In the genomic region with DNA sequence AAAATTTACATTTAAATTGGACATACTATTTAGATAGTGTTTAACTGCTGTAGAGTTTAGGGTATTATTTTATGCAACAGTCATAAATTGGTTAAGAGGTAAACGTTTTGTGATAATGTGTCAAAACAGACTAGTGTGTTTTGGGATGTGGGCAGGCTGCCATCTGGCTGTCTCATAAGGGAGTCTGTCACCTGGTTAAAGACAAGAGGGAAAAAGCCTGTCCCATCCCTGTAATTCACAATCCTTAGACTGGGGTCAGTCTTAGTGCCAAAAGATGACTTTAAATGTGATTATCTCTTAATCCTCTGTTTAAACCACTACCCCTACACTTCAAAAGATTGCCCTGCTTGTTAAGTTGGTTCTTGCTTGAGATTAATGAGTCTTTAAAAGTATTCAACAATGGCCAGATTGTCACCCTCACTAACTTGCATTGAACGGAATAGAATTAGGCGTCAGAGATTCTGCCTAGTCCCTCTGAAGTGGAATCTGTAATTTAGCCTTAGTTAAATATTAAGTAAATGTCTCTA, we compare ENCODE assay signal across 14 cellular contexts. TPM values are rescaled to one million over a fixed set of nuclear protein-coding genes. Genes with fewer than 3 reads are reported as not detected.
DNase-seq lines count a peak whose midpoint lies in the region; ATAC-seq and TF ChIP-seq lines count a peak whose summit lies in the region.
"Had no signal": no experiment of that assay in that cellular context is flagged by ENCODE, and none has a peak within 500 bp of the region (broad histone marks: within the 10 kb centered on the region; RNA-seq: fewer than 3 reads in every experiment).

No MANE protein-coding gene starts in this region.

- CTCF ChIA-PET in activated naive CD4-positive, alpha-beta T cell treated with anti-CD3 and anti-CD28 coated beads for 36 hours (lab: Charles Lee), result interaction anchor here (0.7 to 1.2 kb wide), 3 partner anchors 165 to 169 kb away, joined by 3 to 4 read pairs (median 4); no protein-coding TSS in a partner anchor
- CTCF ChIA-PET in RWPE1 (lab: Yijun Ruan, JAX), result interaction anchor here (0.6 to 1.6 kb wide), 3 partner anchors 51 to 170 kb away, joined by 3 to 9 read pairs (median 3); no protein-coding TSS in a partner anchor

- no peak overlapping the region for H3K4me3 Mint-ChIP-seq in activated naive CD4-positive, alpha-beta T cell treated with anti-CD3 and anti-CD28 coated beads for 36 hours
- H3K4me3 Mint-ChIP-seq: activated CD8-positive, alpha-beta memory T cell treated with anti-CD3 and anti-CD28 coated beads, Interleukin-2, amount 10 ng/mL, durations not matched to agents 7 days and 5 days; neural crest cell had no signal

- no peaks in the 10 kb centered on the region for H3K36me3 Mint-ChIP-seq in activated naive CD4-positive, alpha-beta T cell treated with anti-CD3 and anti-CD28 coated beads for 36 hours (ENCODE audit: low read depth)
- H3K36me3 Mint-ChIP-seq: activated CD8-positive, alpha-beta memory T cell treated with anti-CD3 and anti-CD28 coated beads, Interleukin-2, amount 10 ng/mL, durations not matched to agents 7 days and 5 days had no signal

- no peak overlapping the region for H3K27ac Mint-ChIP-seq in activated naive CD4-positive, alpha-beta T cell treated with anti-CD3 and anti-CD28 coated beads for 36 hours
- H3K27ac Mint-ChIP-seq: activated CD8-positive, alpha-beta memory T cell treated with anti-CD3 and anti-CD28 coated beads, Interleukin-2, amount 10 ng/mL, durations not matched to agents 7 days and 5 days had no signal

- H3K4me1 Mint-ChIP-seq in activated naive CD4-positive, alpha-beta T cell treated with anti-CD3 and anti-CD28 coated beads for 36 hours (ENCODE audit: low read depth), result peaks cover 2% of the 10 kb centered on the region
- H3K4me1 Mint-ChIP-seq: activated CD8-positive, alpha-beta memory T cell treated with anti-CD3 and anti-CD28 coated beads, Interleukin-2, amount 10 ng/mL, durations not matched to agents 7 days and 5 days had no signal

- H3K27me3 Mint-ChIP-seq in activated naive CD4-positive, alpha-beta T cell treated with anti-CD3 and anti-CD28 coated beads for 36 hours (ENCODE audit: low read depth), result peaks cover 15% of the 10 kb centered on the region

- TF ChIP-seq CTCF in RWPE1 (conservative IDR thresholded peaks at IDR 0.05; ENCODE audit: low read depth), result no peak

- ATAC-seq in HG03571 (IDR thresholded peaks at IDR 0.05; ENCODE audit: unreplicated experiment), result no peak
- ATAC-seq in HG03520 (IDR thresholded peaks at IDR 0.05; ENCODE audit: unreplicated experiment), result no peak
- ATAC-seq: activated CD8-positive, alpha-beta memory T cell treated with anti-CD3 and anti-CD28 coated beads, Interleukin-2, amount 10 ng/mL, durations not matched to agents 7 days and 5 days had no signal

- DNase-seq in activated naive CD4-positive, alpha-beta T cell treated with anti-CD3 and anti-CD28 coated beads for 36 hours, result peak; percentile 30
- no peak for DNase-seq in activated naive CD4-positive, alpha-beta T cell treated with anti-CD3 and anti-CD28 coated beads, Interleukin-2, amount 50 U/mL, for 16 hours
- DNase-seq in HT-29 (ENCODE audit: low spot score) (peak; percentile 20), RWPE1 (ENCODE audit: low spot score) (peak; percentile 13), renal cortical epithelial cell (ENCODE audit: low read depth) (peak; percentile 42)
- no peak for DNase-seq in effector CD4-positive, alpha-beta T cell
- DNase-seq: activated CD8-positive, alpha-beta memory T cell treated with anti-CD3 and anti-CD28 coated beads, Interleukin-2, amount 10 ng/mL, durations not matched to agents 7 days and 5 days; amniotic stem cell; MG63; stomach had no signal

- intact Hi-C loops in activated naive CD4-positive, alpha-beta T cell treated with anti-CD3 and anti-CD28 coated beads for 36 hours (cut with micrococcal nuclease), result loop anchor here (1.0 to 5.0 kb wide), 3 partner anchors 61 to 426 kb away; a partner anchor contains a TSS

- H3K9me3 Mint-ChIP-seq in activated naive CD4-positive, alpha-beta T cell treated with anti-CD3 and anti-CD28 coated beads for 36 hours, result no peaks in the 10 kb centered on the region
- H3K9me3 Mint-ChIP-seq: neural crest cell had no signal

- POLR2A ChIA-PET in RWPE1 (lab: Yijun Ruan, JAX; ENCODE audit: low non-redundant PET), result interaction anchor here (0.6 kb wide), 1 partner anchor 166 kb away, joined by 3 read pairs; no protein-coding TSS in a partner anchor

- no peak overlapping the region for H3K27ac ChIP-seq in RWPE1
- H3K27ac ChIP-seq: epithelial cell of prostate, stomach had no signal

RNA-seq across cellular contexts. Expression of a gene that starts 59.2 kb away (rescaled TPM):
- 1 to 10 TPM; 7.0 to 7.1 TPM for total RNA-seq in activated naive CD4-positive, alpha-beta T cell treated with anti-CD3 and anti-CD28 coated beads for 36 hours
- total RNA-seq in HT-29 (2014; rRNA removed; shearing (Covaris generic)), result 16.9 and 23.6 TPM in 2 replicates
- total RNA-seq in renal cortical epithelial cell, result 49.0 and 88.9 TPM in 2 replicates
- total RNA-seq: neural crest cell had no signal

Comparison
In these comparisons a context has a peak if more than half of its experiments do, and no peak if none do; other contexts are left out.
1. DNase-seq: peak in activated naive CD4-positive, alpha-beta T cell treated with anti-CD3 and anti-CD28 coated beads for 36 hours (single experiment), HT-29 (single experiment), RWPE1 (single experiment) and renal cortical epithelial cell (single experiment); none in activated naive CD4-positive, alpha-beta T cell treated with anti-CD3 and anti-CD28 coated beads, Interleukin-2, amount 50 U/mL, for 16 hours (single experiment) and effector CD4-positive, alpha-beta T cell (single experiment).